18 cellular contexts compared by ENCODE assay signal in genomic region chr12:81255456-81255855, GRCh38.
DNase-seq lines count a peak whose midpoint lies in the region; TF ChIP-seq lines count a peak whose summit lies in the region.
"Had no signal": no experiment of that assay in that cellular context is flagged by ENCODE, and none has a peak within 500 bp of the region (broad histone marks: within the 10 kb centered on the region; RNA-seq: fewer than 3 reads in every experiment).

No MANE protein-coding gene starts in this region.

- no peak overlapping the region for H3K4me2 ChIP-seq in H9 (ENCODE audit: insufficient read depth, insufficient read length, low read length)
- H3K4me2 ChIP-seq in mesendoderm (ENCODE audit: low read length), result no peak overlapping the region
- H3K4me2 ChIP-seq in trophoblast cell (ENCODE audit: low read length), result no peak overlapping the region
- H3K4me2 ChIP-seq: SK-N-SH had no signal

- H3K4me3 Mint-ChIP-seq in H9, result no peak overlapping the region
- H3K4me3 Mint-ChIP-seq: B cell had no signal

- no peak overlapping the region for H3K27ac ChIP-seq in H9 (ENCODE audit: insufficient read length, low read depth, low read length)
- H3K27ac ChIP-seq in SJCRH30, result no peak overlapping the region
- no peak overlapping the region for H3K27ac ChIP-seq in mesendoderm (ENCODE audit: low read depth, low read length)
- H3K27ac ChIP-seq in temporal lobe (ENCODE audit: low read depth, low read length), result peak overlapping the region; percentile 30
- no peak overlapping the region for H3K27ac ChIP-seq in ovary
- no peak overlapping the region for H3K27ac ChIP-seq in trophoblast cell (ENCODE audit: low read depth, low read length)

- H4K5ac ChIP-seq in H9 (ENCODE audit: insufficient read length, low read depth, low read length) (no peak overlapping the region), mesendoderm (ENCODE audit: low read length) (no peak overlapping the region)

- H3K18ac ChIP-seq in H9 (ENCODE audit: insufficient read length, low read depth, low read length), result peak overlapping the region; percentile 36
- no peak overlapping the region for H3K18ac ChIP-seq in mesendoderm (ENCODE audit: low read length)
- no peak overlapping the region for H3K18ac ChIP-seq in trophoblast cell (ENCODE audit: low read length)

- H3K4me1 ChIP-seq in H9 (ENCODE audit: insufficient read depth, low read length) (no peaks in the 10 kb centered on the region; the same call in 1 of the 2 replicates), SJCRH30 (peaks cover 8% of the 10 kb centered on the region; the same call in 1 of the 2 replicates), mesendoderm (ENCODE audit: control insufficient read depth, low read depth, low read length) (no peaks in the 10 kb centered on the region), ovary (ENCODE audit: insufficient read depth) (no peaks in the 10 kb centered on the region), trophoblast cell (ENCODE audit: control insufficient read depth in 1 of 2, insufficient read depth in 2 of 2, low read length in 2 of 2) (peaks cover 0 to 3% of the 10 kb centered on the region in 2 experiments)
- H3K4me1 ChIP-seq: HAP-1 had no signal

- H4K91ac ChIP-seq in H9 (ENCODE audit: insufficient read length, low read depth, low read length) (no peak overlapping the region), trophoblast cell (ENCODE audit: low read depth, low read length) (no peak overlapping the region)

- no peaks in the 10 kb centered on the region for H3K9me3 ChIP-seq in H9 (ENCODE audit: control insufficient read depth, low read depth, low read length)
- no peaks in the 10 kb centered on the region for H3K9me3 ChIP-seq in SJCRH30 (replicated peaks)
- H3K9me3 ChIP-seq in ovary, result no peaks in the 10 kb centered on the region
- H3K9me3 ChIP-seq in trophoblast cell (ENCODE audit: insufficient read depth, low read depth, low read length), result no peaks in the 10 kb centered on the region
- H3K9me3 ChIP-seq: HAP-1, SK-N-SH had no signal

- DNase-seq in H9, result no peak
- DNase-seq in SJCRH30, result peak; percentile 5 to 26
- DNase-seq in mesendoderm, result no peak
- DNase-seq in ovary, result no peak
- DNase-seq in trophoblast cell, result no peak
- no peak for DNase-seq in DMS79 (lab: John Stamatoyannopoulos, UW)
- DNase-seq: NCI-H1092, NCI-H1436, NCI-H187 treated with DMSO at 0.1 percent for 48 hours, NCI-H226, NCI-H524 treated with DMSO at 0.1 percent for 48 hours, OCI-M1, Right ventricle myocardium superior, SK-N-SH had no signal

- H2BK20ac ChIP-seq in H9 (ENCODE audit: low read depth, low read length, poor library complexity, severe bottlenecking), result no peak overlapping the region

- no peaks in the 10 kb centered on the region for H3K9me3 Mint-ChIP-seq in H9

- H2AK5ac ChIP-seq in H9 (ENCODE audit: insufficient read length, low read length) (no peak overlapping the region), mesendoderm (ENCODE audit: low read length) (no peak overlapping the region), trophoblast cell (ENCODE audit: low read length) (no peak overlapping the region)

- H3K14ac ChIP-seq in H9 (ENCODE audit: insufficient read depth, low read length) (0 out of 2 replicates have a peak overlapping the region, but pooled peaks have one; percentile 46), trophoblast cell (ENCODE audit: low read length) (no peak overlapping the region)

- H3K4me1 Mint-ChIP-seq in H9, result peaks cover 13 to 16% of the 10 kb centered on the region in 2 experiments
- H3K4me1 Mint-ChIP-seq: B cell had no signal

- no peak overlapping the region for H3T11ph ChIP-seq in H9 (ENCODE audit: low read length)

- H2BK5ac ChIP-seq in H9 (ENCODE audit: insufficient read length, low read length), result no peak overlapping the region
- H2BK5ac ChIP-seq in mesendoderm (ENCODE audit: low read length), result no peak overlapping the region
- no peak overlapping the region for H2BK5ac ChIP-seq in trophoblast cell (ENCODE audit: low read depth, low read length, poor library complexity)

- H2BK120ac ChIP-seq in H9 (ENCODE audit: low read depth, low read length, poor library complexity, severe bottlenecking), result no peak overlapping the region
- H2BK120ac ChIP-seq in mesendoderm (ENCODE audit: low read depth, low read length), result no peak overlapping the region
- no peak overlapping the region for H2BK120ac ChIP-seq in trophoblast cell (ENCODE audit: insufficient read depth, low read length, poor library complexity)

- H2BK15ac ChIP-seq in H9 (ENCODE audit: low read depth, low read length) (no peak overlapping the region), mesendoderm (replicated peaks; ENCODE audit: low read depth) (no peak overlapping the region)

- TF ChIP-seq EP300 in ovary (IDR thresholded peaks at IDR 0.05), result no peak

- H3K4me3 ChIP-seq in SJCRH30 (no peak overlapping the region), mesendoderm (ENCODE audit: low read length) (no peak overlapping the region), ovary (no peak overlapping the region), trophoblast cell (ENCODE audit: low read depth, low read length) (no peak overlapping the region)
- H3K4me3 ChIP-seq: HAP-1, K562 had no signal

- TF ChIP-seq POLR2A in ovary (IDR thresholded peaks at IDR 0.05), result no peak

- H3K9ac ChIP-seq in H9 (ENCODE audit: extremely low read depth, insufficient read length, low read length) (no peak overlapping the region), mesendoderm (ENCODE audit: low read length) (no peak overlapping the region), trophoblast cell (ENCODE audit: low read length) (no peak overlapping the region)
- H3K9ac ChIP-seq: SK-N-SH had no signal

- H4K8ac ChIP-seq in H9 (replicated peaks; ENCODE audit: insufficient read length, low read depth, low read length), result no peak overlapping the region
- no peak overlapping the region for H4K8ac ChIP-seq in mesendoderm (ENCODE audit: low read depth, low read length)
- H4K8ac ChIP-seq in trophoblast cell (ENCODE audit: low read depth, low read length), result no peak overlapping the region

- H3K36me3 ChIP-seq in SJCRH30, result no peaks in the 10 kb centered on the region
- H3K36me3 ChIP-seq in mesendoderm (ENCODE audit: control insufficient read depth, insufficient read depth, low read length), result no peaks in the 10 kb centered on the region
- no peaks in the 10 kb centered on the region for H3K36me3 ChIP-seq in ovary
- H3K36me3 ChIP-seq in trophoblast cell (ENCODE audit: control insufficient read depth in 1 of 2, insufficient read depth in 2 of 2, low read length in 2 of 2), result no peaks in the 10 kb centered on the region
- H3K36me3 ChIP-seq: HAP-1 had no signal

- H3K79me2 ChIP-seq in H9 (ENCODE audit: insufficient read depth, low read length) (no peaks in the 10 kb centered on the region), mesendoderm (ENCODE audit: control insufficient read depth, insufficient read depth, low read length) (no peaks in the 10 kb centered on the region), trophoblast cell (ENCODE audit: control insufficient read depth, insufficient read depth, low read length, poor library complexity) (no peaks in the 10 kb centered on the region)

- peak overlapping the region; percentile 4 to 86 (median 50); a peak in 4 of 7 replicates for H3K27ac Mint-ChIP-seq in H9
- H3K27ac Mint-ChIP-seq: B cell had no signal

- H3K56ac ChIP-seq in H9 (ENCODE audit: insufficient read length, low read depth, low read length), result no peak overlapping the region
- H3K56ac ChIP-seq in mesendoderm (ENCODE audit: low read length), result no peak overlapping the region

- H4K20me1 ChIP-seq in H9 (ENCODE audit: control insufficient read depth, insufficient read depth, insufficient read length), result no peaks in the 10 kb centered on the region

- no peaks in the 10 kb centered on the region for H3K27me3 Mint-ChIP-seq in H9 (ENCODE audit: low read depth)
- H3K27me3 Mint-ChIP-seq: B cell had no signal

- no CpG with 5 or more reads among the region's 7 CpGs for WGBS in H9 (ENCODE audit: extremely low coverage, insufficient read length, low lambda C conversion rate)
- no CpG with 5 or more reads among the region's 7 CpGs for WGBS in mesendoderm (ENCODE audit: extremely low coverage, insufficient coverage, low lambda C conversion rate)
- 93 to 95% (median 95%) methylated on average over 7 of the region's 7 CpGs for WGBS in ovary, 3 donors
- WGBS in trophoblast cell (ENCODE audit: extremely low coverage, insufficient coverage, insufficient read length), result no CpG with 5 or more reads among the region's 7 CpGs

- H2AFZ ChIP-seq in H9 (ENCODE audit: low read length) (no peak overlapping the region), trophoblast cell (ENCODE audit: insufficient read depth, low read length, poor library complexity) (no peak overlapping the region)

- H3K23ac ChIP-seq in H9 (ENCODE audit: insufficient read length, low read depth, low read length) (no peak overlapping the region), mesendoderm (ENCODE audit: low read length) (no peak overlapping the region), trophoblast cell (ENCODE audit: low read length) (no peak overlapping the region)

- peaks cover 0 to 5% (median 0%) of the 10 kb centered on the region in 3 experiments; a peak in 1 of 7 replicates for H3K36me3 Mint-ChIP-seq in H9 (ENCODE audit: insufficient read depth in 1 of 3, low read depth in 3 of 3)

- no peak overlapping the region for H4K12ac ChIP-seq in trophoblast cell (ENCODE audit: low read depth, low read length)

- no peaks in the 10 kb centered on the region for H3K79me1 ChIP-seq in H9 (ENCODE audit: insufficient read depth, low read depth, low read length, poor library complexity, severe bottlenecking)
- no peaks in the 10 kb centered on the region for H3K79me1 ChIP-seq in mesendoderm (ENCODE audit: low read length)
- H3K79me1 ChIP-seq in trophoblast cell (ENCODE audit: low read length), result no peaks in the 10 kb centered on the region

- TF ChIP-seq CTCF in H9 (conservative IDR thresholded peaks at IDR 0.05) (no peak), ovary (IDR thresholded peaks at IDR 0.05) (no peak)

- no peaks in the 10 kb centered on the region for H3K23me2 ChIP-seq in H9 (ENCODE audit: insufficient read length, low read depth, low read length, poor library complexity, severe bottlenecking)

- H3K27me3 ChIP-seq in H9 (ENCODE audit: insufficient read depth, low read length) (no peaks in the 10 kb centered on the region), SJCRH30 (no peaks in the 10 kb centered on the region), mesendoderm (ENCODE audit: insufficient read depth, low read length, poor library complexity) (no peaks in the 10 kb centered on the region), ovary (no peaks in the 10 kb centered on the region), trophoblast cell (ENCODE audit: insufficient read depth, low read length) (no peaks in the 10 kb centered on the region)

- intact Hi-C loops in ovary (cut with DNase I), result loop anchor here in 1 of 4 donors (10.0 kb wide), 1 partner anchor 841 kb away; no protein-coding TSS in a partner anchor

- H3K4ac ChIP-seq in H9 (ENCODE audit: low read depth, low read length) (no peak overlapping the region), mesendoderm (ENCODE audit: low read depth, low read length) (peak overlapping the region; percentile 36), trophoblast cell (ENCODE audit: low read depth, low read length) (no peak overlapping the region)

- H2BK12ac ChIP-seq in H9 (ENCODE audit: insufficient read length, low read depth, low read length) (no peak overlapping the region), trophoblast cell (ENCODE audit: low read length) (no peak overlapping the region)

Comparison
In these comparisons a context has a peak if more than half of its experiments do, and no peak if none do; other contexts are left out.
1. DNase-seq: peak in SJCRH30 (2 of 2); none in H9 (single experiment), mesendoderm (single experiment), ovary (0 of 5), trophoblast cell (0 of 2) and DMS79 (single experiment).